ENCODE assay signal across 8 cellular contexts in the genomic region with DNA sequence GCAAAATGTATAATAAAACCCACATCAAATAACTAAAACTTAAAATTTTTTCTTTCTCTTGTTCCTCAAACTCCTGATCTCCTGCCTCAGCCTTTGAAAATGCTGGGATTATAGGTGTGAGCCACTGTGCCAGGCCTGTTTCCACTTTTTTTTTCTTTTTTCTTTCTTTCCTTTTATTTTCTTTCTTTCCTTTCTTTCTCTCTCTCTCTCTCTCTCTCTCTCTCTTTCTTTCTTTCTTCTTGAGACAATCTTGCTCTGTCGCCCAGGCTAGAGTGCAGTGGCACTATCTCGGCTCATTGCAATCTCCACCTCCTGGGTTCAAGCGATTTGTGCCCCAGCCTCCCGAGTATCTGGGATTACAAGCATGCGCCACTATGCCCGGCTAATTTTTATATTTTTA.
"Had no signal": no experiment of that assay in that cellular context is flagged by ENCODE, and none has a peak within 500 bp of the region (broad histone marks: within the 10 kb centered on the region; RNA-seq: fewer than 3 reads in every experiment).

No MANE protein-coding gene starts in this region.

- ATAC-seq: GM23338, HepG2 had no signal

- FAIRE-seq: H1, H54, HepG2 had no signal

- H3K4me3 ChIP-seq: GM23338 had no signal

- H2AFZ ChIP-seq: GM23338 had no signal

- DNase-seq: H9, HCEC 1CT, HFFc6, KG1 had no signal

- H3K4me2 ChIP-seq: GM23338 had no signal
